In the genomic region with DNA sequence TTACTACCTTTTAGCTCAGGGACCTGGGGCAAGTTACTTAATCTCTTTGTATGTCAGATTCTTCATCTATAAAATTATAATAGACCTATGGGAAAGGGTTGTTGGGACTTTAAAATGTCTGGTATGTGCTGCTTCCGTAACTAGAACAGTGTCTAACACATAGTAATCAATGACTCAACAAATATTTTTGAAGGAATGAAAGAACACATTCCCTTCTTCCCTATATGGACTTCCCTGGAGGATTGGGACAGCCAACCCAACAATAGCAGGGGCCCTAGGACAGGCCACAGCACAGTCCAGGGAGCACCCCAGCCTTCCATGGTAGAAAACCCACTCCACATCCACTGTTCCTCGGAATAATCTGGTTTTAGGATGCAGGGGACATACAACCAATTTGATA, we compare ENCODE assay signal across 13 cellular contexts. TPM values are rescaled to one million over a fixed set of nuclear protein-coding genes. Genes with fewer than 3 reads are reported as not detected.
A peak's percentile ranks its signal among the peaks of the same experiment; 100 is the strongest.
DNase-seq lines count a peak whose midpoint lies in the region; ATAC-seq and TF ChIP-seq lines count a peak whose summit lies in the region.
"Had no signal": no experiment of that assay in that cellular context is flagged by ENCODE, and none has a peak within 500 bp of the region (broad histone marks: within the 10 kb centered on the region; RNA-seq: fewer than 3 reads in every experiment).

No MANE protein-coding gene starts in this region.

- H3K9me3 ChIP-seq in osteoblast (ENCODE audit: low read depth, low read length) = no peaks in the 10 kb centered on the region
- peaks cover 0 to under 1% (median 0%) of the 10 kb centered on the region in 8 donors for H3K9me3 ChIP-seq in spleen
- H3K9me3 ChIP-seq: lower lobe of right lung had no signal

- H3K36me3 Mint-ChIP-seq in Calu3 (ENCODE audit: insufficient read depth, unreplicated experiment) = peaks cover 10% of the 10 kb centered on the region

- no peak for TF ChIP-seq CTCF in Calu3 (IDR thresholded peaks at IDR 0.05; ENCODE audit: unreplicated experiment)
- no peak for TF ChIP-seq CTCF in epithelial cell of esophagus (IDR thresholded peaks at IDR 0.05; ENCODE audit: insufficient read depth, low read depth, low read length, missing control alignments)
- TF ChIP-seq CTCF in osteoblast (IDR thresholded peaks at IDR 0.05; ENCODE audit: extremely low read depth, low read depth, low read length) = no peak
- no peak for TF ChIP-seq CTCF in spleen (IDR thresholded peaks at IDR 0.05 in 8 of 11, conservative IDR thresholded peaks at IDR 0.05 in 3 of 11)

- peak overlapping the region; percentile 85 for H3K27ac ChIP-seq in osteoblast (ENCODE audit: low read depth, low read length)
- peak overlapping the region in 1 of 8 donors; percentile 26 for H3K27ac ChIP-seq in spleen
- H3K27ac ChIP-seq: lower lobe of right lung had no signal

- H3K27ac Mint-ChIP-seq in Calu3 (ENCODE audit: unreplicated experiment) = no peak overlapping the region
- H3K27ac Mint-ChIP-seq: T-helper 17 cell had no signal

- peak; percentile 18 for DNase-seq in Calu3
- DNase-seq in RKO (ENCODE audit: low spot score) = peak; percentile 61
- peak; percentile 75 for DNase-seq in epithelial cell of esophagus (ENCODE audit: low read depth)
- peak; percentile 73 for DNase-seq in osteoblast (ENCODE audit: insufficient read length, low spot score, missing footprints)
- DNase-seq in spleen = no peak
- no peak for DNase-seq in NCI-H524 (lab: John Stamatoyannopoulos, UW)
- DNase-seq in activated CD4-positive, alpha-beta T cell treated with anti-CD3 and anti-CD28 coated beads, Interleukin-2, amount 50 U/mL, for 48 hours = no peak
- DNase-seq: activated CD8-positive, alpha-beta memory T cell treated with anti-CD3 and anti-CD28 coated beads, Interleukin-2, amount 50 U/mL, for 4 hours; DND-41; lower lobe of right lung; NCI-H2227 treated with DMSO at 0.1 percent for 48 hours; T-helper 17 cell had no signal

- no peaks in the 10 kb centered on the region for H3K36me3 ChIP-seq in osteoblast (ENCODE audit: insufficient read depth, low read length)
- H3K36me3 ChIP-seq in spleen = no peaks in the 10 kb centered on the region
- H3K36me3 ChIP-seq: lower lobe of right lung had no signal

- H3K27me3 Mint-ChIP-seq in Calu3 (ENCODE audit: unreplicated experiment) = no peaks in the 10 kb centered on the region

- H3K4me2 ChIP-seq in osteoblast (ENCODE audit: insufficient read depth, low read length) = peak overlapping the region; percentile 60

- BruUV-seq in Calu3 (replicated peaks; lab: Mats Ljungman, UMichigan) = no TSS peak

- CTCF ChIA-PET in Calu3 (lab: Charles Lee) = no interaction called here

- H3K4me1 Mint-ChIP-seq in Calu3 (ENCODE audit: low read depth, unreplicated experiment) = peaks cover 29% of the 10 kb centered on the region

- TF ChIP-seq POLR2A in spleen (IDR thresholded peaks at IDR 0.05) = no peak

- intact Hi-C loops in Calu3 (cut with micrococcal nuclease; ENCODE audit: unreplicated experiment) = loop anchor here (2.0 kb wide), 1 partner anchor 142 kb away; no protein-coding TSS in a partner anchor
- intact Hi-C loops in spleen (cut with DNase I; ENCODE audit: low total_unique reads) = no loop called here

- ATAC-seq in GM18511 (IDR thresholded peaks at IDR 0.05; ENCODE audit: unreplicated experiment) = no peak
- ATAC-seq: T-helper 17 cell had no signal

- no peaks in the 10 kb centered on the region for H4K20me1 ChIP-seq in osteoblast (ENCODE audit: insufficient read depth, low read length)

- WGBS in spleen, 5 donors = 71 to 91% (median 86%) methylated on average over 2 of the region's 2 CpGs

- H3K79me2 ChIP-seq in osteoblast (ENCODE audit: insufficient read depth, low read length) = no peaks in the 10 kb centered on the region

- no peak overlapping the region for H3K4me3 Mint-ChIP-seq in Calu3 (ENCODE audit: low read depth, unreplicated experiment)
- H3K4me3 Mint-ChIP-seq: T-helper 17 cell had no signal

- no peaks in the 10 kb centered on the region for H3K9me3 Mint-ChIP-seq in Calu3 (ENCODE audit: low read depth, unreplicated experiment)

- no peak overlapping the region for H3K4me3 ChIP-seq in epithelial cell of esophagus (ENCODE audit: low read length)
- H3K4me3 ChIP-seq in osteoblast (ENCODE audit: insufficient read depth, low read length) = no peak overlapping the region
- no peak overlapping the region for H3K4me3 ChIP-seq in spleen
- H3K4me3 ChIP-seq: lower lobe of right lung had no signal

- peaks cover 45% of the 10 kb centered on the region for H3K4me1 ChIP-seq in osteoblast (ENCODE audit: insufficient read depth, low read length)
- peaks cover 0 to 18% (median 5%) of the 10 kb centered on the region in 6 donors for H3K4me1 ChIP-seq in spleen

- H3K27me3 ChIP-seq in osteoblast (ENCODE audit: insufficient read depth, low read length) (no peaks in the 10 kb centered on the region), spleen (replicated peaks in 1 of 7) (peaks cover 0 to 23% (median 0%) of the 10 kb centered on the region in 7 donors)

- H2AFZ ChIP-seq in osteoblast (ENCODE audit: low read length) = no peak overlapping the region

RNA-seq across cellular contexts. Expression of a gene that starts 50.7 kb away (rescaled TPM):
- total RNA-seq in Calu3 (2022) = 37.5 and 50.6 TPM in 2 replicates
- 22.7 and 35.5 TPM in 2 replicates for total RNA-seq in osteoblast
- total RNA-seq in spleen = 1 to 10 TPM; 2.5 to 9.1 (median 4.7) TPM
- polyA plus RNA-seq in spleen = 1 to 10 TPM in 2 of 3 donors, under 1 TPM in 1; 0.80 to 3.0 (median 2.0) TPM
- total RNA-seq: T-helper 17 cell had no signal

Comparison
In these comparisons a context has a peak if more than half of its experiments do, and no peak if none do; other contexts are left out.
1. DNase-seq: peak in Calu3 (single experiment), RKO (single experiment), epithelial cell of esophagus (single experiment) and osteoblast (single experiment); none in spleen (single experiment), NCI-H524 (0 of 2) and activated CD4-positive, alpha-beta T cell treated with anti-CD3 and anti-CD28 coated beads, Interleukin-2, amount 50 U/mL, for 48 hours (0 of 2).